9 cellular contexts compared by ENCODE assay signal in genomic region chr16:56048425-56049100, GRCh38.
DNase-seq lines count a peak whose midpoint lies in the region; ATAC-seq, FAIRE-seq and TF ChIP-seq lines count a peak whose summit lies in the region.
"Had no signal": no experiment of that assay in that cellular context is flagged by ENCODE, and none has a peak within 500 bp of the region (broad histone marks: within the 10 kb centered on the region; RNA-seq: fewer than 3 reads in every experiment).

No MANE protein-coding gene starts in this region.

- intact Hi-C loops in heart left ventricle (cut with DNase I): loop anchor here in 5 of 10 donors (5.0 to 10.0 kb wide), 3 partner anchors 144 to 156 kb away; partner anchors contain the start of gene GNAO1 (in 4 of the 5)
- intact Hi-C loops in psoas muscle (cut with DNase I): no loop called here

- no peak overlapping the region for H3K4me3 ChIP-seq in heart left ventricle
- H3K4me3 ChIP-seq in psoas muscle: no peak overlapping the region

- H3K27me3 ChIP-seq in heart left ventricle: no peaks in the 10 kb centered on the region
- H3K27me3 ChIP-seq in psoas muscle (ENCODE audit: insufficient read depth in 3 of 3, low read length in 2 of 3): peaks cover 0 to 3% (median 0%) of the 10 kb centered on the region in 3 donors

- H3K9me3 ChIP-seq in heart left ventricle (no peaks in the 10 kb centered on the region), psoas muscle (no peaks in the 10 kb centered on the region)

- FAIRE-seq in GM12891 (lab: Jason Lieb, UNC): peak; percentile 70

- 62 to 73% (median 71%) methylated on average over 6 of the region's 6 CpGs for WGBS in heart left ventricle, 4 donors
- 74 to 80% (median 80%) methylated on average over 6 of the region's 6 CpGs for WGBS in psoas muscle, 3 donors

- TF ChIP-seq CTCF in heart left ventricle (IDR thresholded peaks at IDR 0.05) (no peak), psoas muscle (IDR thresholded peaks at IDR 0.05) (no peak)

- DNase-seq in GM12891 (ENCODE audit: insufficient read length, low spot score): peak; percentile 12
- peak; percentile 82 for DNase-seq in SKM-1 treated with dmso at 0.1 percent for 144 hours (lab: John Stamatoyannopoulos, UW; ENCODE audit: unreplicated experiment)
- no peak for DNase-seq in T-helper 9 cell
- no peak for DNase-seq in heart left ventricle
- DNase-seq in SHP77 treated with DMSO at 0.1 percent for 48 hours (lab: John Stamatoyannopoulos, UW): no peak
- no peak for DNase-seq in psoas muscle
- DNase-seq: NCI-H226 had no signal

- TF ChIP-seq POLR2A in GM12891 (IDR thresholded peaks at IDR 0.05; ENCODE audit: low read depth, low read length) (no peak), heart left ventricle (IDR thresholded peaks at IDR 0.05) (no peak)

- peak; percentile 93 for ATAC-seq in GM21360 (IDR thresholded peaks at IDR 0.05; ENCODE audit: unreplicated experiment)
- peak; percentile 93 for ATAC-seq in HG03135 (IDR thresholded peaks at IDR 0.05; ENCODE audit: unreplicated experiment)
- no peak for ATAC-seq in heart left ventricle
- ATAC-seq in psoas muscle: no peak

- H3K4me1 ChIP-seq in heart left ventricle (peaks cover 0 to 19% (median 3%) of the 10 kb centered on the region in 12 donors), psoas muscle (no peaks in the 10 kb centered on the region)

- peak overlapping the region in 2 of 12 donors; percentile 47 to 50 for H3K27ac ChIP-seq in heart left ventricle
- H3K27ac ChIP-seq in psoas muscle: no peak overlapping the region

- H3K36me3 ChIP-seq in heart left ventricle (no peaks in the 10 kb centered on the region), psoas muscle (ENCODE audit: insufficient read depth in 1 of 2, low read depth in 1 of 2) (no peaks in the 10 kb centered on the region)

TF ChIP-seq in GM12891, 5 proteins besides CTCF, POLR2A, EP300 and RAD21:
- TF ChIP-seq TAF1 (IDR thresholded peaks at IDR 0.05; ENCODE audit: low read depth, low read length) (no peak), SPI1 (IDR thresholded peaks at IDR 0.05; ENCODE audit: low read depth, low read length) (peak; percentile 88), POLR2AphosphoS5 (IDR thresholded peaks at IDR 0.05; ENCODE audit: low read depth, low read length) (no peak)
TF ChIP-seq in GM12891: peak in this region for 1.

Comparison
In these comparisons a context has a peak if more than half of its experiments do, and no peak if none do; other contexts are left out.
1. DNase-seq: peak in GM12891 (single experiment) and SKM-1 treated with dmso at 0.1 percent for 144 hours (single experiment); none in T-helper 9 cell (single experiment), heart left ventricle (0 of 5), SHP77 treated with DMSO at 0.1 percent for 48 hours (single experiment) and psoas muscle (0 of 2).
2. ATAC-seq: peak in GM21360 (single experiment) and HG03135 (single experiment); none in heart left ventricle (0 of 4) and psoas muscle (0 of 4).